Comparison of ENCODE assay signal across 32 cellular contexts in the genomic region with DNA sequence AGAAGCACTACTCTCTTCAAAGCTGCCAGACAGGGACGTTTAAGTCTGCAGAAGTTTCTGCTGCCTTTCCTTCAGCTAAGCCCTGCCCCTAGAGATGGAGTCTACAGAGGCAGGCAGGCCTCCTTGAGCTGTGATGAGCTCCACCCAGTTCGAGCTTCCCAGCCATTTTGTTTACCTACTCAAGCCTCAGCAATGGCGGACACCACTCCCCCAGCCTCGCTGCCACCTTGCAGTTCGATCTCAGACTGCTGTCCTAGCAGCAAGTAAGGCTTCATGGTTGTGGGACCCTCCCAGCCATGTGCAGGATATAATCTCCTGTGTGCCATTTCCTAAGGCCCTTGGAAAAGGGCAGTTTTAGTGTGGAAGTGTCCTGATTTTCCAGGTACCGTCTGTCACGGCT.
"Had no signal": no experiment of that assay in that cellular context is flagged by ENCODE, and none has a peak within 500 bp of the region (broad histone marks: within the 10 kb centered on the region; RNA-seq: fewer than 3 reads in every experiment).

No MANE protein-coding gene starts in this region.

- DNase-seq: activated effector memory CD4-positive, alpha-beta T cell treated with anti-CD3 and anti-CD28 coated beads, Interleukin-2, amount 50 U/mL, for 16 hours; activated effector memory CD4-positive, alpha-beta T cell treated with Interleukin-2 at 50 U/mL for 16 hours; activated gamma-delta T cell; activated gamma-delta T cell treated with Interleukin-2 at 50 U/mL for 16 hours; activated naive CD4-positive, alpha-beta T cell; activated naive CD4-positive, alpha-beta T cell treated with anti-CD3 and anti-CD28 coated beads for 36 hours; activated naive CD4-positive, alpha-beta T cell treated with anti-CD3 and anti-CD28 coated beads, Interleukin-2, amount 10 ng/mL, durations not matched to agents 7 days and 5 days; activated naive CD4-positive, alpha-beta T cell treated with anti-CD3 and anti-CD28 coated beads, Interleukin-2, amount 50 U/mL, for 16 hours; activated naive CD4-positive, alpha-beta T cell treated with Interleukin-2 at 50 U/mL for 16 hours; activated naive CD8-positive, alpha-beta T cell treated with anti-CD3 and anti-CD28 coated beads for 36 hours; activated naive CD8-positive, alpha-beta T cell treated with anti-CD3 and anti-CD28 coated beads, Interleukin-2, amount 10 ng/mL, durations not matched to agents 7 days and 5 days; activated naive CD8-positive, alpha-beta T cell treated with anti-CD3 and anti-CD28 coated beads, Interleukin-2, amount 50 U/mL, for 24 hours; activated T-cell treated with anti-CD3 and anti-CD28 coated beads, Interleukin-2, amount 50 U/mL, for 1 hour; activated T-cell treated with anti-CD3 and anti-CD28 coated beads, Interleukin-2, amount 50 U/mL, for 24 hours; activated T-cell treated with anti-CD3 and anti-CD28 coated beads, Interleukin-2, amount 50 U/mL, for 4 hours; activated T-cell treated with anti-CD3 and anti-CD28 coated beads, Interleukin-2, amount 50 U/mL, for 48 hours; activated T-cell treated with anti-CD3 and anti-CD28 coated beads, Interleukin-2, amount 50 U/mL, for 72 hours; adrenal gland; amniotic stem cell; amygdala; body of pancreas; brain microvascular endothelial cell; caudate nucleus; central memory CD4-positive, alpha-beta T cell; cerebellar nuclear complex had no signal

- H3K36me3 ChIP-seq: adrenal gland, ascending aorta, brain microvascular endothelial cell, breast epithelium, cardiac muscle cell had no signal

- ATAC-seq: activated naive CD4-positive, alpha-beta T cell treated with anti-CD3 and anti-CD28 coated beads, Interleukin-2, amount 50 U/mL, for 72 hours; activated naive CD8-positive, alpha-beta T cell treated with anti-CD3 and anti-CD28 coated beads, Interleukin-2, amount 50 U/mL, for 24 hours; activated T-cell treated with anti-CD3 and anti-CD28 coated beads, Interleukin-2, amount 50 U/mL, for 4 hours; activated T-cell treated with anti-CD3 and anti-CD28 coated beads, Interleukin-2, amount 50 U/mL, for 72 hours; activated T-helper 17 cell treated with anti-CD3 and anti-CD28 coated beads, Interleukin-2, amount 50 U/mL, for 72 hours; body of pancreas had no signal

- H3K9me3 ChIP-seq: body of pancreas had no signal

- H3K27me3 ChIP-seq: adrenal gland, ascending aorta, body of pancreas, brain microvascular endothelial cell, breast epithelium, cardiac muscle cell had no signal

- H3K27ac ChIP-seq: adrenal gland, ascending aorta, body of pancreas, brain microvascular endothelial cell, breast epithelium, cardiac muscle cell had no signal

- H3K4me3 ChIP-seq: adrenal gland, ascending aorta, body of pancreas, breast epithelium, cardiac muscle cell had no signal

- FAIRE-seq: astrocyte, bronchial epithelial cell had no signal

- H3K4me1 ChIP-seq: adrenal gland, ascending aorta, body of pancreas, breast epithelium had no signal
